In the genomic region with DNA sequence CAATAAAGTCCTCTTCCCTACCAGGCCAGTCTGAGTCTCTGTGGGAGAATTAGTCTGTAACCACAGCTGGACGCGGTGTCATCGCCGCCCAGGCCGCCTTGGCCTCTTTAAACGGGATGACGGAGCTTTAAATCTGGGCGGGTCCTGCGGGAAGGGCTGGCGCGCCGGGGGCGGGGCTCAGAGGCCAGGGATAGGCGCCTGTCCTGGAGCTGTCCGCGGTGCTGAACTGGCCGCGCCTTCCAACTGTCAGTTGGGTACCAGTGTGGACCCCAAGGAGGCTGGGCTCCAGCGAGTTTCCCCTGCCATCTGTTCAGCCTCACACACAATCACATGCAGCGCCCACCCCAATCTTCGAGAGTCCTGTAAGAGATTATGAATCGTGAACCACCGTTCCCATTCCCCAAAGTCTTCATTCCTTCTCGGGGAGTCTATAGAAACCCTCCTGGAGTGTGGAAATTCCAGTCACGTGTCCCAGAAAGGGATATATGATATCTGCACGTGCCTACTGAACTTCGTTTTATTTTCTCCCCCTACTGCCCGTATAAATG, we compare ENCODE assay signal across 1 cellular context.
TF ChIP-seq lines count a peak whose summit lies in the region.

No MANE protein-coding gene starts in this region.

TF ChIP-seq in GM23338, 12 proteins besides CTCF, POLR2A, EP300 and RAD21 (continued from another document):
- TF ChIP-seq, protein P1, sequence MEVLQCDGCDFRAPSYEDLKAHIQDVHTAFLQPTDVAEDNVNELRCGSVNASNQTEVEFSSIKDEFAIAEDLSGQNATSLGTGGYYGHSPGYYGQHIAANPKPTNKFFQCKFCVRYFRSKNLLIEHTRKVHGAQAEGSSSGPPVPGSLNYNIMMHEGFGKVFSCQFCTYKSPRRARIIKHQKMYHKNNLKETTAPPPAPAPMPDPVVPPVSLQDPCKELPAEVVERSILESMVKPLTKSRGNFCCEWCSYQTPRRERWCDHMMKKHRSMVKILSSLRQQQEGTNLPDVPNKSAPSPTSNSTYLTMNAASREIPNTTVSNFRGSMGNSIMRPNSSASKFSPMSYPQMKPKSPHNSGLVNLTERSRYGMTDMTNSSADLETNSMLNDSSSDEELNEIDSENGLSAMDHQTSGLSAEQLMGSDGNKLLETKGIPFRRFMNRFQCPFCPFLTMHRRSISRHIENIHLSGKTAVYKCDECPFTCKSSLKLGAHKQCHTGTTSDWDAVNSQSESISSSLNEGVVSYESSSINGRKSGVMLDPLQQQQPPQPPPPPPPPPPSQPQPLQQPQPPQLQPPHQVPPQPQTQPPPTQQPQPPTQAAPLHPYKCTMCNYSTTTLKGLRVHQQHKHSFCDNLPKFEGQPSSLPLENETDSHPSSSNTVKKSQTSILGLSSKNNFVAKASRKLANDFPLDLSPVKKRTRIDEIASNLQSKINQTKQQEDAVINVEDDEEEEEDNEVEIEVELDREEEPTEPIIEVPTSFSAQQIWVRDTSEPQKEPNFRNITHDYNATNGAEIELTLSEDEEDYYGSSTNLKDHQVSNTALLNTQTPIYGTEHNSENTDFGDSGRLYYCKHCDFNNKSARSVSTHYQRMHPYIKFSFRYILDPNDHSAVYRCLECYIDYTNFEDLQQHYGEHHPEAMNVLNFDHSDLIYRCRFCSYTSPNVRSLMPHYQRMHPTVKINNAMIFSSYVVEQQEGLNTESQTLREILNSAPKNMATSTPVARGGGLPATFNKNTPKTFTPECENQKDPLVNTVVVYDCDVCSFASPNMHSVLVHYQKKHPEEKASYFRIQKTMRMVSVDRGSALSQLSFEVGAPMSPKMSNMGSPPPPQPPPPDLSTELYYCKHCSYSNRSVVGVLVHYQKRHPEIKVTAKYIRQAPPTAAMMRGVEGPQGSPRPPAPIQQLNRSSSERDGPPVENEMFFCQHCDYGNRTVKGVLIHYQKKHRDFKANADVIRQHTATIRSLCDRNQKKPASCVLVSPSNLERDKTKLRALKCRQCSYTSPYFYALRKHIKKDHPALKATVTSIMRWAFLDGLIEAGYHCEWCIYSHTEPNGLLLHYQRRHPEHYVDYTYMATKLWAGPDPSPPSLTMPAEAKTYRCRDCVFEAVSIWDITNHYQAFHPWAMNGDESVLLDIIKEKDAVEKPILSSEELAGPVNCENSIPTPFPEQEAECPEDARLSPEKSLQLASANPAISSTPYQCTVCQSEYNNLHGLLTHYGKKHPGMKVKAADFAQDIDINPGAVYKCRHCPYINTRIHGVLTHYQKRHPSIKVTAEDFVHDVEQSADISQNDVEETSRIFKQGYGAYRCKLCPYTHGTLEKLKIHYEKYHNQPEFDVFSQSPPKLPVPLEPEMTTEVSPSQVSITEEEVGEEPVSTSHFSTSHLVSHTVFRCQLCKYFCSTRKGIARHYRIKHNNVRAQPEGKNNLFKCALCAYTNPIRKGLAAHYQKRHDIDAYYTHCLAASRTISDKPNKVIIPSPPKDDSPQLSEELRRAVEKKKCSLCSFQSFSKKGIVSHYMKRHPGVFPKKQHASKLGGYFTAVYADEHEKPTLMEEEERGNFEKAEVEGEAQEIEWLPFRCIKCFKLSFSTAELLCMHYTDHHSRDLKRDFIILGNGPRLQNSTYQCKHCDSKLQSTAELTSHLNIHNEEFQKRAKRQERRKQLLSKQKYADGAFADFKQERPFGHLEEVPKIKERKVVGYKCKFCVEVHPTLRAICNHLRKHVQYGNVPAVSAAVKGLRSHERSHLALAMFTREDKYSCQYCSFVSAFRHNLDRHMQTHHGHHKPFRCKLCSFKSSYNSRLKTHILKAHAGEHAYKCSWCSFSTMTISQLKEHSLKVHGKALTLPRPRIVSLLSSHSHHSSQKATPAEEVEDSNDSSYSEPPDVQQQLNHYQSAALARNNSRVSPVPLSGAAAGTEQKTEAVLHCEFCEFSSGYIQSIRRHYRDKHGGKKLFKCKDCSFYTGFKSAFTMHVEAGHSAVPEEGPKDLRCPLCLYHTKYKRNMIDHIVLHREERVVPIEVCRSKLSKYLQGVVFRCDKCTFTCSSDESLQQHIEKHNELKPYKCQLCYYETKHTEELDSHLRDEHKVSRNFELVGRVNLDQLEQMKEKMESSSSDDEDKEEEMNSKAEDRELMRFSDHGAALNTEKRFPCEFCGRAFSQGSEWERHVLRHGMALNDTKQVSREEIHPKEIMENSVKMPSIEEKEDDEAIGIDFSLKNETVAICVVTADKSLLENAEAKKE (CRISPR knock-in tag; IDR thresholded peaks at IDR 0.05): no peak
- no peak for TF ChIP-seq NANOG (IDR thresholded peaks at IDR 0.05; ENCODE audit: borderline replicate concordance)
- TF ChIP-seq STAT1 (IDR thresholded peaks at IDR 0.05; ENCODE audit: unreplicated experiment): no peak
- TF ChIP-seq, protein P2, sequence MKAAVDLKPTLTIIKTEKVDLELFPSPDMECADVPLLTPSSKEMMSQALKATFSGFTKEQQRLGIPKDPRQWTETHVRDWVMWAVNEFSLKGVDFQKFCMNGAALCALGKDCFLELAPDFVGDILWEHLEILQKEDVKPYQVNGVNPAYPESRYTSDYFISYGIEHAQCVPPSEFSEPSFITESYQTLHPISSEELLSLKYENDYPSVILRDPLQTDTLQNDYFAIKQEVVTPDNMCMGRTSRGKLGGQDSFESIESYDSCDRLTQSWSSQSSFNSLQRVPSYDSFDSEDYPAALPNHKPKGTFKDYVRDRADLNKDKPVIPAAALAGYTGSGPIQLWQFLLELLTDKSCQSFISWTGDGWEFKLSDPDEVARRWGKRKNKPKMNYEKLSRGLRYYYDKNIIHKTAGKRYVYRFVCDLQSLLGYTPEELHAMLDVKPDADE (IDR thresholded peaks at IDR 0.05): no peak
- no peak for TF ChIP-seq CREB1 (CRISPR knock-in tag; IDR thresholded peaks at IDR 0.05; ENCODE audit: low read depth)
